ENCODE assay signal across 1 cellular context in the genomic region with DNA sequence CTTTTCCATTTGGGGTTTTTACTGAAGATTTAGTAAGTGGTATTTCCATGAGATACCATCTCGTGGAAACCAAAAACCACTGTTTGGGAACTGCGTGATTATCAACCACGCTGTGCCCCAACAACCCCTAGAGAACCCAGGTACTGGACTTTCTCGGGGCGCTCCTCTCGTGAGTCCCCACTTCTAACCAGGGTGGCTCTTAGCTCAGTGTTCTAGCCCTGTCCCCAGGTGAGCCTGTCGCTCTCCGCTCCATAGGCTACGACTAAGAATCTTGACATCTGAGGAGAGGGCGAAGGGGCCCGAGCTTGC.
TF ChIP-seq lines count a peak whose summit lies in the region.

No MANE protein-coding gene starts in this region.

TF ChIP-seq in GM12878, 131 proteins besides CTCF, POLR2A, EP300 and RAD21:
- TF ChIP-seq, protein P1, sequence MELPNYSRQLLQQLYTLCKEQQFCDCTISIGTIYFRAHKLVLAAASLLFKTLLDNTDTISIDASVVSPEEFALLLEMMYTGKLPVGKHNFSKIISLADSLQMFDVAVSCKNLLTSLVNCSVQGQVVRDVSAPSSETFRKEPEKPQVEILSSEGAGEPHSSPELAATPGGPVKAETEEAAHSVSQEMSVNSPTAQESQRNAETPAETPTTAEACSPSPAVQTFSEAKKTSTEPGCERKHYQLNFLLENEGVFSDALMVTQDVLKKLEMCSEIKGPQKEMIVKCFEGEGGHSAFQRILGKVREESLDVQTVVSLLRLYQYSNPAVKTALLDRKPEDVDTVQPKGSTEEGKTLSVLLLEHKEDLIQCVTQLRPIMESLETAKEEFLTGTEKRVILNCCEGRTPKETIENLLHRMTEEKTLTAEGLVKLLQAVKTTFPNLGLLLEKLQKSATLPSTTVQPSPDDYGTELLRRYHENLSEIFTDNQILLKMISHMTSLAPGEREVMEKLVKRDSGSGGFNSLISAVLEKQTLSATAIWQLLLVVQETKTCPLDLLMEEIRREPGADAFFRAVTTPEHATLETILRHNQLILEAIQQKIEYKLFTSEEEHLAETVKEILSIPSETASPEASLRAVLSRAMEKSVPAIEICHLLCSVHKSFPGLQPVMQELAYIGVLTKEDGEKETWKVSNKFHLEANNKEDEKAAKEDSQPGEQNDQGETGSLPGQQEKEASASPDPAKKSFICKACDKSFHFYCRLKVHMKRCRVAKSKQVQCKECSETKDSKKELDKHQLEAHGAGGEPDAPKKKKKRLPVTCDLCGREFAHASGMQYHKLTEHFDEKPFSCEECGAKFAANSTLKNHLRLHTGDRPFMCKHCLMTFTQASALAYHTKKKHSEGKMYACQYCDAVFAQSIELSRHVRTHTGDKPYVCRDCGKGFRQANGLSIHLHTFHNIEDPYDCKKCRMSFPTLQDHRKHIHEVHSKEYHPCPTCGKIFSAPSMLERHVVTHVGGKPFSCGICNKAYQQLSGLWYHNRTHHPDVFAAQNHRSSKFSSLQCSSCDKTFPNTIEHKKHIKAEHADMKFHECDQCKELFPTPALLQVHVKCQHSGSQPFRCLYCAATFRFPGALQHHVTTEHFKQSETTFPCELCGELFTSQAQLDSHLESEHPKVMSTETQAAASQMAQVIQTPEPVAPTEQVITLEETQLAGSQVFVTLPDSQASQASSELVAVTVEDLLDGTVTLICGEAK (IDR thresholded peaks at IDR 0.05; ENCODE audit: borderline replicate concordance), result no peak
- TF ChIP-seq CBX5 (IDR thresholded peaks at IDR 0.05; ENCODE audit: low read depth) (no peak), EED (IDR thresholded peaks at IDR 0.05; ENCODE audit: low read depth) (no peak), MEF2A (IDR thresholded peaks at IDR 0.05; ENCODE audit: insufficient read depth, low read depth, low read length) (no peak), NKRF (conservative IDR thresholded peaks at IDR 0.05) (no peak)
- TF ChIP-seq, protein P2, sequence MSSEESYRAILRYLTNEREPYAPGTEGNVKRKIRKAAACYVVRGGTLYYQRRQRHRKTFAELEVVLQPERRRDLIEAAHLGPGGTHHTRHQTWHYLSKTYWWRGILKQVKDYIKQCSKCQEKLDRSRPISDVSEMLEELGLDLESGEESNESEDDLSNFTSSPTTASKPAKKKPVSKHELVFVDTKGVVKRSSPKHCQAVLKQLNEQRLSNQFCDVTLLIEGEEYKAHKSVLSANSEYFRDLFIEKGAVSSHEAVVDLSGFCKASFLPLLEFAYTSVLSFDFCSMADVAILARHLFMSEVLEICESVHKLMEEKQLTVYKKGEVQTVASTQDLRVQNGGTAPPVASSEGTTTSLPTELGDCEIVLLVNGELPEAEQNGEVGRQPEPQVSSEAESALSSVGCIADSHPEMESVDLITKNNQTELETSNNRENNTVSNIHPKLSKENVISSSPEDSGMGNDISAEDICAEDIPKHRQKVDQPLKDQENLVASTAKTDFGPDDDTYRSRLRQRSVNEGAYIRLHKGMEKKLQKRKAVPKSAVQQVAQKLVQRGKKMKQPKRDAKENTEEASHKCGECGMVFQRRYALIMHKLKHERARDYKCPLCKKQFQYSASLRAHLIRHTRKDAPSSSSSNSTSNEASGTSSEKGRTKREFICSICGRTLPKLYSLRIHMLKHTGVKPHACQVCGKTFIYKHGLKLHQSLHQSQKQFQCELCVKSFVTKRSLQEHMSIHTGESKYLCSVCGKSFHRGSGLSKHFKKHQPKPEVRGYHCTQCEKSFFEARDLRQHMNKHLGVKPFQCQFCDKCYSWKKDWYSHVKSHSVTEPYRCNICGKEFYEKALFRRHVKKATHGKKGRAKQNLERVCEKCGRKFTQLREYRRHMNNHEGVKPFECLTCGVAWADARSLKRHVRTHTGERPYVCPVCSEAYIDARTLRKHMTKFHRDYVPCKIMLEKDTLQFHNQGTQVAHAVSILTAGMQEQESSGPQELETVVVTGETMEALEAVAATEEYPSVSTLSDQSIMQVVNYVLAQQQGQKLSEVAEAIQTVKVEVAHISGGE (CRISPR knock-in tag; IDR thresholded peaks at IDR 0.05), result no peak
